In genomic region chr12:118034429-118035193, GRCh38 we compare ENCODE assay signal across 1 cellular context.
TF ChIP-seq lines count a peak whose summit lies in the region.

No MANE protein-coding gene starts in this region.

TF ChIP-seq in GM23338, 12 proteins besides CTCF, POLR2A, EP300 and RAD21 (continued from another document):
- TF ChIP-seq REST (IDR thresholded peaks at IDR 0.05; ENCODE audit: unreplicated experiment) (no peak), ETS1 (IDR thresholded peaks at IDR 0.05) (no peak)
